ENCODE assay signal across 1 cellular context in genomic region chr4:20254517-20255250, GRCh38.
A peak's percentile ranks its signal among the peaks of the same experiment; 100 is the strongest.
TF ChIP-seq lines count a peak whose summit lies in the region.

No MANE protein-coding gene starts in this region.

TF ChIP-seq in HEK293, 187 proteins besides CTCF, POLR2A, EP300 and RAD21 (continued from another document and continues in another):
- TF ChIP-seq ZNF23 (tag by site-specific recombination; IDR thresholded peaks at IDR 0.05; ENCODE audit: borderline replicate concordance) = no peak
- TF ChIP-seq ZNF211 (tag by site-specific recombination; IDR thresholded peaks at IDR 0.05; ENCODE audit: low read depth) = no peak
- peak; percentile 16; the same call in 1 of the 2 replicates for TF ChIP-seq EGR2 (tag by site-specific recombination; IDR thresholded peaks at IDR 0.05; ENCODE audit: low read depth)
- no peak for TF ChIP-seq PRDM2 (tag by site-specific recombination; IDR thresholded peaks at IDR 0.05; ENCODE audit: borderline replicate concordance)
- TF ChIP-seq GLIS1 (tag by site-specific recombination; IDR thresholded peaks at IDR 0.05) = peak; percentile 5
- no peak for TF ChIP-seq ZBTB44 (tag by site-specific recombination; IDR thresholded peaks at IDR 0.05)
- TF ChIP-seq KLF8 (tag by site-specific recombination; IDR thresholded peaks at IDR 0.05) = no peak
- TF ChIP-seq GLI4 (tag by site-specific recombination; IDR thresholded peaks at IDR 0.05) = no peak
- TF ChIP-seq ZFP69B (tag by site-specific recombination; IDR thresholded peaks at IDR 0.05) = no peak
- TF ChIP-seq PRDM10 (tag by site-specific recombination; IDR thresholded peaks at IDR 0.05) = peak; percentile 69
- TF ChIP-seq, protein P1, sequence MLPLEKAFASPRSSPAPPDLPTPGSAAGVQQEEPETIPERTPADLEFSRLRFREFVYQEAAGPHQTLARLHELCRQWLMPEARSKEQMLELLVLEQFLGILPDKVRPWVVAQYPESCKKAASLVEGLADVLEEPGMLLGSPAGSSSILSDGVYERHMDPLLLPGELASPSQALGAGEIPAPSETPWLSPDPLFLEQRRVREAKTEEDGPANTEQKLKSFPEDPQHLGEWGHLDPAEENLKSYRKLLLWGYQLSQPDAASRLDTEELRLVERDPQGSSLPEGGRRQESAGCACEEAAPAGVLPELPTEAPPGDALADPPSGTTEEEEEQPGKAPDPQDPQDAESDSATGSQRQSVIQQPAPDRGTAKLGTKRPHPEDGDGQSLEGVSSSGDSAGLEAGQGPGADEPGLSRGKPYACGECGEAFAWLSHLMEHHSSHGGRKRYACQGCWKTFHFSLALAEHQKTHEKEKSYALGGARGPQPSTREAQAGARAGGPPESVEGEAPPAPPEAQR (tag by site-specific recombination; IDR thresholded peaks at IDR 0.05) = no peak
- TF ChIP-seq ZBTB10 (tag by site-specific recombination; IDR thresholded peaks at IDR 0.05) = peak; percentile 57; the same call in 1 of the 2 replicates
- no peak for TF ChIP-seq ZNF677 (tag by site-specific recombination; IDR thresholded peaks at IDR 0.05)
- no peak for TF ChIP-seq ZNF202 (tag by site-specific recombination; IDR thresholded peaks at IDR 0.05; ENCODE audit: borderline replicate concordance)
- 0 out of 2 replicates have a peak, but pooled peaks have one; percentile 19 for TF ChIP-seq ZNF843 (tag by site-specific recombination; IDR thresholded peaks at IDR 0.05)
- TF ChIP-seq, protein P2, sequence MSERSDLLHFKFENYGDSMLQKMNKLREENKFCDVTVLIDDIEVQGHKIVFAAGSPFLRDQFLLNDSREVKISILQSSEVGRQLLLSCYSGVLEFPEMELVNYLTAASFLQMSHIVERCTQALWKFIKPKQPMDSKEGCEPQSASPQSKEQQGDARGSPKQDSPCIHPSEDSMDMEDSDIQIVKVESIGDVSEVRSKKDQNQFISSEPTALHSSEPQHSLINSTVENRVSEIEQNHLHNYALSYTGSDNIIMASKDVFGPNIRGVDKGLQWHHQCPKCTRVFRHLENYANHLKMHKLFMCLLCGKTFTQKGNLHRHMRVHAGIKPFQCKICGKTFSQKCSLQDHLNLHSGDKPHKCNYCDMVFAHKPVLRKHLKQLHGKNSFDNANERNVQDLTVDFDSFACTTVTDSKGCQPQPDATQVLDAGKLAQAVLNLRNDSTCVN (tag by site-specific recombination; optimal IDR thresholded peaks at IDR 0.05) = peak; percentile 62
- TF ChIP-seq ZNF596 (tag by site-specific recombination; IDR thresholded peaks at IDR 0.05) = no peak
- TF ChIP-seq ZNF549 (tag by site-specific recombination; IDR thresholded peaks at IDR 0.05) = no peak
- no peak for TF ChIP-seq ZSCAN30 (tag by site-specific recombination; IDR thresholded peaks at IDR 0.05)
- TF ChIP-seq YY2 (tag by site-specific recombination; IDR thresholded peaks at IDR 0.05) = no peak
- no peak for TF ChIP-seq ZNF558 (tag by site-specific recombination; IDR thresholded peaks at IDR 0.05)
- TF ChIP-seq SP2 (tag by site-specific recombination; IDR thresholded peaks at IDR 0.05) = peak; percentile 19; the same call in 1 of the 2 replicates
- no peak for TF ChIP-seq ZNF654 (tag by site-specific recombination; IDR thresholded peaks at IDR 0.05; ENCODE audit: low read depth)
- TF ChIP-seq ZBTB8A (tag by site-specific recombination; IDR thresholded peaks at IDR 0.05) = 0 out of 2 replicates have a peak, but pooled peaks have one; percentile 19
- TF ChIP-seq ZNF184 (tag by site-specific recombination; IDR thresholded peaks at IDR 0.05) = no peak
- no peak for TF ChIP-seq ZNF223 (tag by site-specific recombination; IDR thresholded peaks at IDR 0.05)
- no peak for TF ChIP-seq ZNF132 (tag by site-specific recombination; IDR thresholded peaks at IDR 0.05; ENCODE audit: borderline replicate concordance)
- TF ChIP-seq, protein P3, sequence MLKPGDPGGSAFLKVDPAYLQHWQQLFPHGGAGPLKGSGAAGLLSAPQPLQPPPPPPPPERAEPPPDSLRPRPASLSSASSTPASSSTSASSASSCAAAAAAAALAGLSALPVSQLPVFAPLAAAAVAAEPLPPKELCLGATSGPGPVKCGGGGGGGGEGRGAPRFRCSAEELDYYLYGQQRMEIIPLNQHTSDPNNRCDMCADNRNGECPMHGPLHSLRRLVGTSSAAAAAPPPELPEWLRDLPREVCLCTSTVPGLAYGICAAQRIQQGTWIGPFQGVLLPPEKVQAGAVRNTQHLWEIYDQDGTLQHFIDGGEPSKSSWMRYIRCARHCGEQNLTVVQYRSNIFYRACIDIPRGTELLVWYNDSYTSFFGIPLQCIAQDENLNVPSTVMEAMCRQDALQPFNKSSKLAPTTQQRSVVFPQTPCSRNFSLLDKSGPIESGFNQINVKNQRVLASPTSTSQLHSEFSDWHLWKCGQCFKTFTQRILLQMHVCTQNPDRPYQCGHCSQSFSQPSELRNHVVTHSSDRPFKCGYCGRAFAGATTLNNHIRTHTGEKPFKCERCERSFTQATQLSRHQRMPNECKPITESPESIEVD (tag by site-specific recombination; IDR thresholded peaks at IDR 0.05) = no peak
- TF ChIP-seq, protein P4, sequence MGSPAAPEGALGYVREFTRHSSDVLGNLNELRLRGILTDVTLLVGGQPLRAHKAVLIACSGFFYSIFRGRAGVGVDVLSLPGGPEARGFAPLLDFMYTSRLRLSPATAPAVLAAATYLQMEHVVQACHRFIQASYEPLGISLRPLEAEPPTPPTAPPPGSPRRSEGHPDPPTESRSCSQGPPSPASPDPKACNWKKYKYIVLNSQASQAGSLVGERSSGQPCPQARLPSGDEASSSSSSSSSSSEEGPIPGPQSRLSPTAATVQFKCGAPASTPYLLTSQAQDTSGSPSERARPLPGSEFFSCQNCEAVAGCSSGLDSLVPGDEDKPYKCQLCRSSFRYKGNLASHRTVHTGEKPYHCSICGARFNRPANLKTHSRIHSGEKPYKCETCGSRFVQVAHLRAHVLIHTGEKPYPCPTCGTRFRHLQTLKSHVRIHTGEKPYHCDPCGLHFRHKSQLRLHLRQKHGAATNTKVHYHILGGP (tag by site-specific recombination; IDR thresholded peaks at IDR 0.05) = no peak
- TF ChIP-seq WT1 (tag by site-specific recombination; IDR thresholded peaks at IDR 0.05) = peak; percentile 69
- TF ChIP-seq ZNF624 (tag by site-specific recombination; IDR thresholded peaks at IDR 0.05) = no peak
- peak; percentile 37 for TF ChIP-seq PATZ1 (tag by site-specific recombination; IDR thresholded peaks at IDR 0.05)
